Comparison of ENCODE assay signal across 8 cellular contexts in genomic region chr1:9823943-9824701, GRCh38. TPM values are rescaled to one million over a fixed set of nuclear protein-coding genes. Genes with fewer than 3 reads are reported as not detected.
DNase-seq lines count a peak whose midpoint lies in the region; ATAC-seq and TF ChIP-seq lines count a peak whose summit lies in the region.

Gene CLSTN1 (minus strand): TSS chr1:9823965. CDS start chr1:9823733, 232 bp downstream.

- DNase-seq in A172 (ENCODE audit: low spot score) (peak; percentile 29), NOMO-1 treated with DMSO at 0.1 percent for 48 hours (lab: John Stamatoyannopoulos, UW; ENCODE audit: unreplicated experiment) (peak; percentile 73), endodermal cell (peak; percentile 98), mesenteric fat pad (ENCODE audit: low spot score) (peak; percentile 96)
- DNase-seq in activated CD8-positive, alpha-beta memory T cell treated with anti-CD3 and anti-CD28 coated beads, Interleukin-2, amount 50 U/mL, for 1 hour (ENCODE audit: extremely low read depth), result peak; percentile 57
- DNase-seq in stimulated activated CD8-positive, alpha-beta memory T cell treated with anti-CD3 and anti-CD28 coated beads, Interleukin-12 subunit alpha, Interleukin-12 subunit beta, amount 100 ng/mL, for 4 hours (ENCODE audit: low read depth), result peak; percentile 79

- H3K27ac ChIP-seq in endodermal cell (ENCODE audit: low read depth, low read length), result peak within 1 kb of the TSS; percentile 13

- no peaks in the 10 kb centered on the region for H3K9me3 ChIP-seq in endodermal cell (ENCODE audit: control insufficient read depth, low read length)

- H3K36me3 Mint-ChIP-seq in endodermal cell (ENCODE audit: low read depth), result no peaks in the 10 kb centered on the region

- peak within 1 kb of the TSS; percentile 96 for H3K4me3 ChIP-seq in endodermal cell (ENCODE audit: low read length)

- peak within 1 kb of the TSS; percentile 88 for H3K4me3 Mint-ChIP-seq in endodermal cell

- H3K9me3 Mint-ChIP-seq in endodermal cell, result no peaks in the 10 kb centered on the region

- peak; percentile 66 for ATAC-seq in GM18868 (IDR thresholded peaks at IDR 0.05; ENCODE audit: unreplicated experiment)
- ATAC-seq in HG03442 (IDR thresholded peaks at IDR 0.05; ENCODE audit: unreplicated experiment), result peak; percentile 53

- peak within 1 kb of the TSS; percentile 35 for H3K9ac ChIP-seq in endodermal cell (ENCODE audit: extremely low read depth, low read length, poor library complexity, severe bottlenecking)

- H3K27me3 ChIP-seq in endodermal cell (ENCODE audit: control insufficient read depth, insufficient read depth, low read length, poor library complexity, severe bottlenecking), result peaks cover 8% of the 10 kb centered on the region

- peaks cover 15% of the 10 kb centered on the region for H3K4me1 ChIP-seq in endodermal cell (ENCODE audit: control insufficient read depth, insufficient read depth, low read length)

- H3K27me3 Mint-ChIP-seq in endodermal cell (ENCODE audit: insufficient read depth), result peaks cover 33% of the 10 kb centered on the region

- no peak for TF ChIP-seq CTCF in endodermal cell (conservative IDR thresholded peaks at IDR 0.05)

- peaks cover 44% of the 10 kb centered on the region for H3K4me1 Mint-ChIP-seq in endodermal cell

- no peaks in the 10 kb centered on the region for H3K36me3 ChIP-seq in endodermal cell (ENCODE audit: control insufficient read depth, insufficient read depth, low read length)

- 1% methylated on average over 11 to 93 of the region's 93 CpGs for WGBS in endodermal cell (ENCODE audit: insufficient coverage in 1 of 2, insufficient read length in 1 of 2), 2 experiments

- H3K27ac Mint-ChIP-seq in endodermal cell, result peak within 1 kb of the TSS; percentile 65

RNA-seq across cellular contexts. Expression of gene CLSTN1, which starts in this region (rescaled TPM):
- 24.3 and 27.2 TPM in 2 replicates for total RNA-seq in A172 (2014; rRNA removed; shearing (Covaris generic))
- total RNA-seq in endodermal cell (100 to 1,000 TPM in 1 of 2 donors, 10 to 100 TPM in 1; 96.6 to 116 TPM), mesenteric fat pad (43.6 TPM)
- polyA plus RNA-seq in endodermal cell (2013, experiment 1 of 2), result 119 TPM
- 110 TPM for polyA plus RNA-seq in endodermal cell (2013, experiment 2 of 2)

Comparison
In these comparisons a context has a peak if more than half of its experiments do, and no peak if none do; other contexts are left out.
1. Peak in every context shown above with its lines: DNase-seq, ATAC-seq, H3K4me3 ChIP-seq and H3K27ac ChIP-seq.
2. DNase-seq: peak in every context shown above with its lines; median percentile 98 in endodermal cell; 96 in mesenteric fat pad; 79 in stimulated activated CD8-positive, alpha-beta memory T cell treated with anti-CD3 and anti-CD28 coated beads, Interleukin-12 subunit alpha, Interleukin-12 subunit beta, amount 100 ng/mL, for 4 hours; 73 in NOMO-1 treated with DMSO at 0.1 percent for 48 hours; 57 in activated CD8-positive, alpha-beta memory T cell treated with anti-CD3 and anti-CD28 coated beads, Interleukin-2, amount 50 U/mL, for 1 hour; 29 in A172.